In the genomic region with DNA sequence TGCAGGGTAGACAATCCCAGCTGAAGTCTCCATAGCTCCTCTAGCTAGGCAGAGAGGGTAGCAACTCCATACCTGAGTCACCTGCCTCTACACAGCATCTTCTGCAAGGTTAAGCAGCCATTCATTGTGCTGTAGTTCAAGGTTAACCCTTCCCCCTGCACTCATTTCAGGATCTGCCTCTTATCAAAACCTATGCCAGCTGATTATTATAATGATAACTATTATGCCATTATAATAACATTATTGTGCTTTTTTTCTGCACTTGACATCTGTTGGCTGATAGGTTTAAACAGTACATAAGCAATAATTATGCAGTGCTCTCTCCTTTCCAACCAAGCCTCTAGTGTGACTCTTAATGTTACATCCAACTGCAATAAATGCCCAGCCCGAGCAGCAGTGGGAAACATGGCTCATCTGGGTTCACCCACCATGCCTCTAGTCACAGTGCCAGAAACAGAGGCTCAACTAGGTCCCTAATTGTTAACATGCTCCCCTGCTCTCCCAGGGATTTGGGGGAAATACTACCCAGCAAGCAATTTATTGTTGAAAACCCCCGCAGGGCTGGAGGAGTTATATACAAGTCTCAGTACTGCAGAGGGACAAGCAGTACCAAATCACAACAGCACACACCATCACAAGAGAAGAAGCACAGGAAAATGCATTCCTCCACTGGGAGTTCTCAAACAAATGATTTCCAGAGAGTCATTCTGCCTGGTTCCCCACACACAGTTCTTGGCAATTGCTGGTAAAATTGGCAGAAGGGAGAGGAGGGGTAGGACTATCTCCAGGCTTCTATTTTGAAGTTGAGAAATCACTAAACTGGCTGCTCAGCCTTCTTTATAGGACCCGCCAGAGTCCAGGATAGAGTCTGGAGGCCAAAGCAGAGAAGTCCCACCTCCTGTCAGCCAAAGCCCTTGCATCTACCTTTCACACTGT, we compare ENCODE assay signal across 17 cellular contexts. TPM values are rescaled to one million over a fixed set of nuclear protein-coding genes. Genes with fewer than 3 reads are reported as not detected.
A peak's percentile ranks its signal among the peaks of the same experiment; 100 is the strongest.
DNase-seq lines count a peak whose midpoint lies in the region; ATAC-seq and TF ChIP-seq lines count a peak whose summit lies in the region.
"Had no signal": no experiment of that assay in that cellular context is flagged by ENCODE, and none has a peak within 500 bp of the region (broad histone marks: within the 10 kb centered on the region; RNA-seq: fewer than 3 reads in every experiment).

No MANE protein-coding gene starts in this region.

- in situ Hi-C loops in GM23248 (cut with MboI), result no loop called here

- H3K4me1 ChIP-seq in GM23248 (ENCODE audit: insufficient read depth) (peaks cover 16% of the 10 kb centered on the region), SK-N-SH (ENCODE audit: control insufficient read depth in 1 of 2, insufficient read depth in 2 of 2, low read depth in 1 of 2, low read length in 1 of 2) (peaks cover 31 to 57% of the 10 kb centered on the region in 2 experiments), skeletal muscle satellite cell (ENCODE audit: control insufficient read depth, insufficient read depth, low read length) (peaks cover 22% of the 10 kb centered on the region)

- CTCF ChIA-PET in SK-N-SH (lab: Yijun Ruan, JAX), result interaction anchor here (2.1 kb wide), 1 partner anchor 602 kb away, joined by 9 read pairs; no protein-coding TSS in a partner anchor

- no peak overlapping the region for H3K9ac ChIP-seq in GM23248
- no peak overlapping the region for H3K9ac ChIP-seq in SK-N-SH
- no peak overlapping the region for H3K9ac ChIP-seq in skeletal muscle satellite cell (ENCODE audit: low read depth, low read length)

- DNase-seq in GM23248 (peak; percentile 64), SK-N-SH (no peak), fibroblast of the conjunctiva (ENCODE audit: low read depth) (peak; percentile 37), DMS153 treated with DMSO at 0.1 percent for 48 hours (lab: John Stamatoyannopoulos, UW; ENCODE audit: unreplicated experiment) (no peak), GF-D8 (lab: John Stamatoyannopoulos, UW) (no peak)
- DNase-seq in stimulated activated naive CD8-positive, alpha-beta T cell treated with anti-CD3 and anti-CD28 coated beads, Interleukin-15, Interleukin-2, amounts not matched to agents 100 U/mL and 50 U/mL, for 24 hours, result no peak
- DNase-seq in activated naive CD4-positive, alpha-beta T cell treated with anti-CD3 and anti-CD28 coated beads, Interleukin-2, amount 50 U/mL, for 16 hours, result no peak
- DNase-seq: activated CD4-positive, alpha-beta T cell treated with anti-CD3 and anti-CD28 coated beads for 48 hours; activated T-cell treated with anti-CD3 and anti-CD28 coated beads, Interleukin-2, amount 50 U/mL, for 4 hours; CD4-positive, alpha-beta memory T cell; dorsolateral prefrontal cortex; NCI-H1092 treated with DMSO at 0.1 percent for 48 hours; NCI-H510A; stimulated activated CD4-positive, alpha-beta T cell treated with anti-CD3 and anti-CD28 coated beads, Interleukin-4, amount 100 ng/mL, for 24 hours had no signal

- H3K27me3 ChIP-seq in GM23248 (replicated peaks; ENCODE audit: insufficient read depth) (no peaks in the 10 kb centered on the region), SK-N-SH (ENCODE audit: insufficient read depth) (no peaks in the 10 kb centered on the region), skeletal muscle satellite cell (ENCODE audit: control insufficient read depth, insufficient read depth, low read length) (no peaks in the 10 kb centered on the region)
- H3K27me3 ChIP-seq: dorsolateral prefrontal cortex, Peyer's patch had no signal

- H2AFZ ChIP-seq in GM23248 (no peak overlapping the region), SK-N-SH (ENCODE audit: low read depth) (no peak overlapping the region)

- TF ChIP-seq RAD21 in SK-N-SH (IDR thresholded peaks at IDR 0.05; ENCODE audit: low read length), result 0 out of 2 replicates have a peak, but pooled peaks have one; percentile 1

- peak overlapping the region; percentile 51 for H3K27ac ChIP-seq in GM23248
- peak overlapping the region in 1 of 2 experiments; percentile 78; a peak in 2 of 4 replicates for H3K27ac ChIP-seq in SK-N-SH (ENCODE audit: low read depth in 2 of 2, low read length in 1 of 2)
- H3K27ac ChIP-seq: Peyer's patch had no signal

- no peak for TF ChIP-seq CTCF in SK-N-SH (IDR thresholded peaks at IDR 0.05)

- TF ChIP-seq EP300 in SK-N-SH (IDR thresholded peaks at IDR 0.05; ENCODE audit: borderline replicate concordance in 1 of 2, low read depth in 1 of 2, low read length in 1 of 2), result peak in 1 of 2 experiments; percentile 77; a peak in 2 of 4 replicates

- peaks cover 90% of the 10 kb centered on the region for H3K79me2 ChIP-seq in GM23248 (ENCODE audit: insufficient read depth)
- H3K79me2 ChIP-seq in SK-N-SH (ENCODE audit: insufficient read depth), result peaks cover 11% of the 10 kb centered on the region; the same call in 1 of the 2 replicates

- H4K20me1 ChIP-seq in GM23248 (ENCODE audit: insufficient read depth), result 0 out of 2 replicates have a peak, but pooled peaks cover 5% of the 10 kb centered on the region
- no peaks in the 10 kb centered on the region for H4K20me1 ChIP-seq in SK-N-SH (ENCODE audit: insufficient read depth)

- H3F3A ChIP-seq in GM23248 (ENCODE audit: insufficient read depth), result peaks cover 19% of the 10 kb centered on the region; the same call in 1 of the 2 replicates
- no peaks in the 10 kb centered on the region for H3F3A ChIP-seq in SK-N-SH (replicated peaks; ENCODE audit: insufficient read depth)

- ATAC-seq in stimulated activated naive CD8-positive, alpha-beta T cell treated with anti-CD3 and anti-CD28 coated beads, Interleukin-15, Interleukin-2, amounts not matched to agents 100 U/mL and 50 U/mL, for 24 hours, result no peak
- ATAC-seq: activated T-cell treated with anti-CD3 and anti-CD28 coated beads, Interleukin-2, amount 50 U/mL, for 4 hours; stimulated activated effector memory CD8-positive, alpha-beta T cell treated with anti-CD3 and anti-CD28 coated beads, Interleukin-12 subunit alpha, Interleukin-12 subunit beta, amount 100 ng/mL, for 72 hours had no signal

- POLR2A ChIA-PET in SK-N-SH (lab: Yijun Ruan, JAX), result no interaction called here

- 0 out of 2 replicates have a peak overlapping the region, but pooled peaks have one; percentile 6 for H3K4me3 ChIP-seq in GM23248
- H3K4me3 ChIP-seq in SK-N-SH (ENCODE audit: low read depth in 2 of 2, low read length in 1 of 2), result no peak overlapping the region
- H3K4me3 ChIP-seq in skeletal muscle satellite cell (ENCODE audit: low read length), result no peak overlapping the region
- H3K4me3 ChIP-seq: dorsolateral prefrontal cortex, Peyer's patch had no signal

- H3K4me2 ChIP-seq in GM23248 (ENCODE audit: unreplicated experiment) (peak overlapping the region; percentile 35), SK-N-SH (no peak overlapping the region), skeletal muscle satellite cell (ENCODE audit: low read length) (peak overlapping the region; percentile 20)

- no peaks in the 10 kb centered on the region for H3K9me2 ChIP-seq in GM23248 (ENCODE audit: insufficient read depth)
- H3K9me2 ChIP-seq in SK-N-SH, result no peaks in the 10 kb centered on the region

- 24 to 26% methylated on average over 3 of the region's 3 CpGs for WGBS in GM23248 (ENCODE audit: low coverage in 1 of 2, low lambda C conversion rate in 2 of 2, missing lambda C conversion rate in 2 of 2), 2 experiments
- WGBS in SK-N-SH (ENCODE audit: low lambda C conversion rate), result 56% methylated on average over 3 of the region's 3 CpGs

- no peaks in the 10 kb centered on the region for H3K36me3 ChIP-seq in GM23248 (ENCODE audit: low read depth)
- H3K36me3 ChIP-seq in SK-N-SH (replicated peaks in 1 of 2; ENCODE audit: control insufficient read depth in 1 of 2, insufficient read depth in 2 of 2, low read length in 1 of 2), result no peaks in the 10 kb centered on the region
- no peaks in the 10 kb centered on the region for H3K36me3 ChIP-seq in skeletal muscle satellite cell (ENCODE audit: insufficient read depth, low read length)
- H3K36me3 ChIP-seq: Peyer's patch had no signal

- H3K9me3 ChIP-seq in GM23248 (ENCODE audit: low read depth) (no peaks in the 10 kb centered on the region), SK-N-SH (no peaks in the 10 kb centered on the region), skeletal muscle satellite cell (replicated peaks; ENCODE audit: low read length) (no peaks in the 10 kb centered on the region)
- H3K9me3 ChIP-seq: Peyer's patch had no signal

TF ChIP-seq in SK-N-SH, 30 proteins besides CTCF, POLR2A, EP300 and RAD21:
- TF ChIP-seq GATA2 (CRISPR knock-in tag; IDR thresholded peaks at IDR 0.05), result peak; percentile 62
- TF ChIP-seq PBX3 (IDR thresholded peaks at IDR 0.05), result no peak
- peak; percentile 33 for TF ChIP-seq CHD2 (IDR thresholded peaks at IDR 0.05; ENCODE audit: low read length, partially characterized antibody)

RNA-seq across cellular contexts. Expression of gene SIL1, which starts 17.1 kb away (rescaled TPM):
- 72.8 and 78.8 TPM in 2 replicates for total RNA-seq in GM23248 (2014; rRNA removed; shearing (Covaris generic))
- 89.8 and 101 TPM in 2 replicates for polyA plus RNA-seq in GM23248 (2016; fragmentation: Nextera tagmentation; extraction: Ambion mirVana)
- polyA plus RNA-seq in SK-N-SH (2012; rRNA removed), result 25.9 and 26.2 TPM in 2 replicates
- 20.9 and 22.4 TPM in 2 replicates for polyA plus RNA-seq in SK-N-SH (2012; cell fraction: cytosol; rRNA removed)
- polyA plus RNA-seq in SK-N-SH (2012; cell fraction: nucleus; rRNA removed), result 19.4 and 33.3 TPM in 2 replicates
- total RNA-seq in skeletal muscle satellite cell (2012; rRNA removed), result 54.0 and 64.4 TPM in 2 replicates

Comparison
In these comparisons a context has a peak if more than half of its experiments do, and no peak if none do; other contexts are left out.
1. DNase-seq: peak in GM23248 (single experiment) and fibroblast of the conjunctiva (single experiment); none in SK-N-SH (single experiment), stimulated activated naive CD8-positive, alpha-beta T cell treated with anti-CD3 and anti-CD28 coated beads, Interleukin-15, Interleukin-2, amounts not matched to agents 100 U/mL and 50 U/mL, for 24 hours (single experiment), activated naive CD4-positive, alpha-beta T cell treated with anti-CD3 and anti-CD28 coated beads, Interleukin-2, amount 50 U/mL, for 16 hours (single experiment), DMS153 treated with DMSO at 0.1 percent for 48 hours (single experiment) and GF-D8 (single experiment).